10 cellular contexts compared by ENCODE assay signal in the genomic region with DNA sequence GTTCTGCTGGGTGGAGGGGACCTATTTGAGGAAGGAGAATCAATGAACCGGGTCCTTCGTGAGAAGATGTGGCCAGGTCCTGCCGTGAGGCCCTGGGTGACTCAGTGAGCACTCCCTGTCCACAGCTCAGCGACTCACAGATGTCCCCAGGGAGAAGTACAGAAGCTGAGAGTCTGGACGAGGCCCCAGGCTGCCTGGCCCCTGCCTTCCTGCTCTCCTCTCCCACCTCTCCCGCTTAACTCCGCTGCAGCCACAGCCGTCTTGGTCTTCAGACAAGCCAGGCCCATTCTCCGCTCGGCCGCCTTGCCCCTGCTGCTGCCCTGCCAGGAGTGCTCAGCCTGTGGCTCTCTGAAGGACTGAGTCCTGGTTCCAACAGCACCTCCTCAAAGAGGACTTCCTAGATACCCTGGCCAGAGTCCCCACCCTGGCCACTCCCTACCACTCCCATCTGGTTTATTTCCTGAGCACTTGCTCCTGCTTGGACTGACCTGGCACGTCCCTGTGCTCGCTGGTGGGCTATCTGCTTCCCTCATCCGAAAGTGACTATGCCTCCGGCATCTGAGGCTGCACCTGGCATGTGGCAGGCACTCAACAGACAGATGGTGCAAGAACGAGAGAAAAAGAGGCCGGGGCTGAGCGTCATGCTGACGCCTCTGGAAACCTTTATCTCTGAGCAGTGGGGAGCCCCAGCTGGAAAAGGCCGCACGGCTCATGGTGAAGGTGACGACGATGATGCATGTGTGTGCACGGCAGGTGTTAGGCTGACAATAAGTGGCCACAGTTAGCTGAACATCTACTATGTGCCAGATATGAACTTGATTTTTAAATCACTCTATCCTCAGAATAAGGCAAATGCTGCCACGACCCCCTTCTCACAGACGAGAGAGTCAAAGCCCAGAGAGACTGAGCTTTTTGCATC. TPM values are rescaled to one million over a fixed set of nuclear protein-coding genes. Genes with fewer than 3 reads are reported as not detected.
DNase-seq lines count a peak whose midpoint lies in the region; ATAC-seq and TF ChIP-seq lines count a peak whose summit lies in the region.
"Had no signal": no experiment of that assay in that cellular context is flagged by ENCODE, and none has a peak within 500 bp of the region (broad histone marks: within the 10 kb centered on the region; RNA-seq: fewer than 3 reads in every experiment).

No MANE protein-coding gene starts in this region.

- ATAC-seq in HG03521 (IDR thresholded peaks at IDR 0.05; ENCODE audit: unreplicated experiment), result no peak

- no peak for TF ChIP-seq CTCF in GM20000 (IDR thresholded peaks at IDR 0.05; ENCODE audit: extremely low read depth, missing control alignments)

- peak; percentile 38 for DNase-seq in ELF-1 (ENCODE audit: low read depth, low spot score)
- peak; percentile 67 for DNase-seq in GM20000 (ENCODE audit: low spot score)
- DNase-seq in M059J (ENCODE audit: low read depth), result peak; percentile 47
- DNase-seq in germinal center (ENCODE audit: low spot score), result peak; percentile 42
- no peak for DNase-seq in NCI-H446 treated with DMSO at 0.1 percent for 48 hours (lab: John Stamatoyannopoulos, UW)
- DNase-seq in LoVo (ENCODE audit: low spot score), result no peak
- no peak for DNase-seq in activated CD4-positive, alpha-beta T cell treated with anti-CD3 and anti-CD28 coated beads, Interleukin-2, amount 50 U/mL, for 1 hour

RNA-seq across cellular contexts. Expression of gene TNFRSF13B, which starts 9.2 kb away (rescaled TPM):
- not detected in 2 replicates for total RNA-seq in M059J (2014; rRNA removed; shearing (Covaris generic))
- total RNA-seq: cardiac muscle cell, subcutaneous adipose tissue had no signal

Comparison
In these comparisons a context has a peak if more than half of its experiments do, and no peak if none do; other contexts are left out.
1. DNase-seq: peak in ELF-1 (single experiment), GM20000 (single experiment), M059J (single experiment) and germinal center (single experiment); none in NCI-H446 treated with DMSO at 0.1 percent for 48 hours (single experiment), LoVo (single experiment) and activated CD4-positive, alpha-beta T cell treated with anti-CD3 and anti-CD28 coated beads, Interleukin-2, amount 50 U/mL, for 1 hour (single experiment).